Comparison of ENCODE assay signal across 20 cellular contexts in the genomic region with DNA sequence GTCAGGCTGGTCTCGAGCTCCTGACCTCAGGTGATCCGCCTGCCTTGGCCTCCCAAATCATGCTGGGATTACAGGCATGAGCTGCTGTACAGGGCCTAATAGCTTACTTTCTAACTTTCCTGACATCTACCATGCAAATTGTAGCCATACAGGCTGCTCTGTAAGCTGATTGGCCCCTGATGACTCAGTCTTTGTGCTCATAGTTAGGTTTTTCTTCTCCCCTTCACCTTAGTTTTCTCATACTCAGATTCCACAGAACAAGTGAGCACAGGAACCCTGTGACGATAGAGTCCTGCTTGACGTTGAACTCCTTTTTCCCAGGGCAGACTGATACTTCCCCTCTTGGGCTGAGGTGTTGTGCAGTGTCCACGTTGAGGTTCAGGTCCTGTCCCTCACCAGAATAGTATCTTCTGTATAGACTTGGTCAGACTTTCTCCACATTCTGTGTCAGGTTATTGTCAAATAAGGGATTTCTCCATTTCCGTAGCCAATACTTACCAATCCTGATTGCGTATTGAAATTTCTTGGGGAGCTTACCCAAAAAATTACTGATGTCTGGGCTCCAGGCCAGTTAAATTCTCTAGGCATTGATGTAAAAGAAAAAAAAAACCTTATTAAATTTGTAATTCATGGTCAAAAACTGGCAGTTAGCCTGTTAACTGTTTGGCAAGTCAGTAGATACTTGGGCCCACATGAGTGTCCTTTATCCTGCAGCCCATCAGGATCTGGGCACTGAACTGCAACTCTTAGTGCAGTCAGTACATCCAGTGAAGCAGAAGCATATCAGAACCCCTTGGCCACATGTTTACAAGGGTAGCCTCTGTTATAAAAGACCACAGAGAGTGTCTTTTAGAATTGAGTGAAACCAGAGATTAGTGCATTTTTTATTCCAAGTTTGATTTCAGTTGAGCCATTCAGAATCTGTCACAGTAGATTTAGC.
A peak's percentile ranks its signal among the peaks of the same experiment; 100 is the strongest.
DNase-seq lines count a peak whose midpoint lies in the region; ATAC-seq, FAIRE-seq and TF ChIP-seq lines count a peak whose summit lies in the region.
"Had no signal": no experiment of that assay in that cellular context is flagged by ENCODE, and none has a peak within 500 bp of the region (broad histone marks: within the 10 kb centered on the region; RNA-seq: fewer than 3 reads in every experiment).

No MANE protein-coding gene starts in this region.

- H3K36me3 Mint-ChIP-seq in astrocyte (ENCODE audit: low read depth, unreplicated experiment) = peaks cover 8% of the 10 kb centered on the region

- WGBS in heart right ventricle, 2 donors = 92% methylated on average over 7 of the region's 7 CpGs
- 93% methylated on average over 7 of the region's 7 CpGs for WGBS in HepG2 (ENCODE audit: low lambda C conversion rate)

- no peak overlapping the region for H3K4me3 Mint-ChIP-seq in astrocyte (ENCODE audit: unreplicated experiment)

- H3K27me3 ChIP-seq in astrocyte (ENCODE audit: insufficient read depth, low read length) (no peaks in the 10 kb centered on the region), heart right ventricle (no peaks in the 10 kb centered on the region), HepG2 (ENCODE audit: control insufficient read depth in 1 of 2, insufficient read depth in 2 of 2, low read length in 2 of 2) (no peaks in the 10 kb centered on the region), tibial artery (no peaks in the 10 kb centered on the region)
- H3K27me3 ChIP-seq: hepatocyte, spleen had no signal

- no TSS peak for BruUV-seq in HepG2 (replicated peaks; lab: Mats Ljungman, UMichigan)

- H3K27ac Mint-ChIP-seq in astrocyte (ENCODE audit: unreplicated experiment) = peak overlapping the region; percentile 14
- H3K27ac Mint-ChIP-seq: activated T-helper 2 cell treated with anti-CD3 and anti-CD28 coated beads, Interferon-gamma antibody, Interleukin-2, Interleukin-4, amounts not matched to agents 10 μg/mL and 5 μg/mL and 100 μg/mL, durations not matched to agents 14 hours and 24 hours and 36 hours had no signal

- H3K4me2 ChIP-seq in astrocyte (ENCODE audit: low read length) (no peak overlapping the region), HepG2 (ENCODE audit: low read depth, low read length) (no peak overlapping the region)
- H3K4me2 ChIP-seq: hepatocyte, KMS-11 had no signal

- CTCF ChIA-PET in HepG2 (lab: Yijun Ruan, JAX; ENCODE audit: low intra/inter-chr PET ratio, low total read pairs) = no interaction called here

- H3K4me3 ChIP-seq in astrocyte (ENCODE audit: insufficient read depth, low read depth, low read length) = no peak overlapping the region
- H3K4me3 ChIP-seq in heart right ventricle = no peak overlapping the region
- no peak overlapping the region for H3K4me3 ChIP-seq in HepG2 (replicated peaks in 1 of 3; ENCODE audit: insufficient read depth in 1 of 3, low read depth in 2 of 3, low read length in 3 of 3)
- no peak overlapping the region for H3K4me3 ChIP-seq in tibial artery
- H3K4me3 ChIP-seq: hepatocyte, spleen had no signal

- no peak for TF ChIP-seq CTCF in astrocyte (IDR thresholded peaks at IDR 0.05; ENCODE audit: insufficient read depth, low read depth, low read length)
- TF ChIP-seq CTCF in heart right ventricle (IDR thresholded peaks at IDR 0.05) = no peak
- no peak for TF ChIP-seq CTCF in GM13976 (IDR thresholded peaks at IDR 0.05; ENCODE audit: borderline replicate concordance, control extremely low read depth, extremely low read depth, insufficient read depth, missing control alignments)
- no peak for TF ChIP-seq CTCF in HepG2 (CRISPR knock-in tag; IDR thresholded peaks at IDR 0.05)
- no peak for TF ChIP-seq CTCF in tibial artery (IDR thresholded peaks at IDR 0.05)

- peaks cover 5% of the 10 kb centered on the region for H3K4me1 Mint-ChIP-seq in astrocyte (ENCODE audit: low read depth, unreplicated experiment)

- H3K27ac ChIP-seq in astrocyte (ENCODE audit: low read depth, low read length) (no peak overlapping the region), heart right ventricle (peak overlapping the region in 1 of 10 donors; percentile 22), HepG2 (ENCODE audit: extremely low read length, insufficient read depth, low read length) (no peak overlapping the region), tibial artery (no peak overlapping the region)
- H3K27ac ChIP-seq: hepatocyte, HL-60, KMS-11 had no signal

- POLR2A ChIA-PET in HepG2 (lab: Yijun Ruan, JAX) = no interaction called here

- intact Hi-C loops in Right ventricle myocardium inferior (cut with DNase I) (loop anchor here (5.0 kb wide), 1 partner anchor 77 kb away; no protein-coding TSS in a partner anchor), cardiac septum (cut with DNase I) (no loop called here), heart right ventricle (cut with DNase I) (no loop called here), HepG2 (cut with micrococcal nuclease; ENCODE audit: unreplicated experiment) (no loop called here), tibial artery (cut with DNase I; ENCODE audit: low total_unique reads) (no loop called here)

- H3K9me3 Mint-ChIP-seq in astrocyte (ENCODE audit: unreplicated experiment) = no peaks in the 10 kb centered on the region
- H3K9me3 Mint-ChIP-seq: activated T-helper 2 cell treated with anti-CD3 and anti-CD28 coated beads, Interferon-gamma antibody, Interleukin-2, Interleukin-4, amounts not matched to agents 10 μg/mL and 5 μg/mL and 100 μg/mL, durations not matched to agents 14 hours and 24 hours and 36 hours had no signal

- no peak for TF ChIP-seq RAD21 in HepG2 (CRISPR knock-in tag; IDR thresholded peaks at IDR 0.05)

- H3K27me3 Mint-ChIP-seq in astrocyte (ENCODE audit: low read depth, unreplicated experiment) = no peaks in the 10 kb centered on the region

- H3K9ac ChIP-seq in astrocyte (ENCODE audit: low read length) = no peak overlapping the region
- no peak overlapping the region for H3K9ac ChIP-seq in HepG2 (ENCODE audit: insufficient read depth, low read depth, low read length)
- H3K9ac ChIP-seq: KMS-11 had no signal

- no peak for TF ChIP-seq POLR2A in HepG2 (IDR thresholded peaks at IDR 0.05; ENCODE audit: insufficient read depth in 1 of 2, low read depth in 2 of 2, low read length in 2 of 2)

- ATAC-seq in Right ventricle myocardium inferior (peak; percentile 75), heart right ventricle (peak in 5 of 8 donors; percentile 28 to 75 (median 59)), HepG2 (no peak)

- H2AFZ ChIP-seq in astrocyte (ENCODE audit: low read depth, low read length) = no peak overlapping the region
- H2AFZ ChIP-seq in HepG2 (ENCODE audit: low read length) = no peak overlapping the region
- H2AFZ ChIP-seq: hepatocyte had no signal

- H3K36me3 ChIP-seq in astrocyte (ENCODE audit: insufficient read depth, low read length) (peaks cover 18% of the 10 kb centered on the region), heart right ventricle (peaks cover 0 to 82% (median 32%) of the 10 kb centered on the region in 9 donors), HepG2 (replicated peaks in 1 of 2; ENCODE audit: control insufficient read depth in 1 of 2, insufficient read depth in 2 of 2, low read length in 2 of 2) (peaks cover 9 to 66% of the 10 kb centered on the region in 2 experiments; a peak in 4 of 5 replicates), tibial artery (peaks cover 17 to 33% (median 33%) of the 10 kb centered on the region in 3 donors)

- H3K79me2 ChIP-seq in astrocyte (ENCODE audit: insufficient read depth, low read length) (peaks cover 9% of the 10 kb centered on the region), HepG2 (ENCODE audit: insufficient read depth, low read length) (peaks cover 3% of the 10 kb centered on the region)

- no peak for FAIRE-seq in astrocyte (lab: Jason Lieb, UNC)
- no peak for FAIRE-seq in HepG2 (lab: Jason Lieb, UNC)
- FAIRE-seq: urothelium cell line had no signal

- H3K9me3 ChIP-seq in astrocyte (ENCODE audit: insufficient read depth, low read depth, low read length) = no peaks in the 10 kb centered on the region
- no peaks in the 10 kb centered on the region for H3K9me3 ChIP-seq in heart right ventricle
- H3K9me3 ChIP-seq in HepG2 (ENCODE audit: low read length) = no peaks in the 10 kb centered on the region
- H3K9me3 ChIP-seq in tibial artery = no peaks in the 10 kb centered on the region
- H3K9me3 ChIP-seq: spleen had no signal

- DNase-seq in Right ventricle myocardium inferior (ENCODE audit: missing footprints) (no peak), cardiac septum (ENCODE audit: low spot score) (no peak), astrocyte (ENCODE audit: low read depth) (peak; percentile 3), heart right ventricle (no peak), GM13976 (ENCODE audit: low spot score) (no peak), kidney glomerular epithelial cell (lab: John Stamatoyannopoulos, UW) (no peak), HepG2 (ENCODE audit: low spot score) (no peak), tibial artery (no peak)
- DNase-seq: cortex of kidney; NCI-H1105; NCI-H2171 treated with DMSO at 0.1 percent for 48 hours; SIG-M5; spleen; stimulated activated naive CD4-positive, alpha-beta T cell treated with Interleukin-2 at 50 U/mL for 16 hours; T-helper 9 cell had no signal

- no peaks in the 10 kb centered on the region for H3K4me1 ChIP-seq in astrocyte (ENCODE audit: insufficient read depth, low read length)
- peaks cover 0 to 19% (median 7%) of the 10 kb centered on the region in 9 donors for H3K4me1 ChIP-seq in heart right ventricle
- no peaks in the 10 kb centered on the region for H3K4me1 ChIP-seq in HepG2 (ENCODE audit: insufficient read depth, low read length)
- H3K4me1 ChIP-seq in tibial artery = peaks cover 0 to 7% (median 0%) of the 10 kb centered on the region in 4 donors

- in situ Hi-C loops in GM13976 (cut with MboI; ENCODE audit: low sequenced_read_pairs, unreplicated experiment) = no loop called here
- in situ Hi-C loops in HepG2 (cut with HindIII; ENCODE audit: extremely low pct_ligation_motif_present, low pct_unique_long_range_greater_than_20kb) = no loop called here

- TF ChIP-seq EP300 in HepG2 (IDR thresholded peaks at IDR 0.05; ENCODE audit: low read depth in 2 of 2, low read length in 2 of 2) (no peak), HepG2 (CRISPR knock-in tag; IDR thresholded peaks at IDR 0.05; ENCODE audit: borderline replicate concordance) (no peak)

- peaks cover 4% of the 10 kb centered on the region for H4K20me1 ChIP-seq in astrocyte (ENCODE audit: insufficient read depth, low read length)
- 0 out of 2 replicates have a peak, but pooled peaks cover 2% of the 10 kb centered on the region for H4K20me1 ChIP-seq in HepG2 (ENCODE audit: insufficient read depth, low read length)

TF ChIP-seq in HepG2, 621 proteins besides CTCF, POLR2A, EP300 and RAD21 (continues in another document):
- no peak for TF ChIP-seq ZNF367 (CRISPR knock-in tag; IDR thresholded peaks at IDR 0.05; ENCODE audit: borderline replicate concordance)
